Comparison of ENCODE assay signal across 1 cellular context in the genomic region with DNA sequence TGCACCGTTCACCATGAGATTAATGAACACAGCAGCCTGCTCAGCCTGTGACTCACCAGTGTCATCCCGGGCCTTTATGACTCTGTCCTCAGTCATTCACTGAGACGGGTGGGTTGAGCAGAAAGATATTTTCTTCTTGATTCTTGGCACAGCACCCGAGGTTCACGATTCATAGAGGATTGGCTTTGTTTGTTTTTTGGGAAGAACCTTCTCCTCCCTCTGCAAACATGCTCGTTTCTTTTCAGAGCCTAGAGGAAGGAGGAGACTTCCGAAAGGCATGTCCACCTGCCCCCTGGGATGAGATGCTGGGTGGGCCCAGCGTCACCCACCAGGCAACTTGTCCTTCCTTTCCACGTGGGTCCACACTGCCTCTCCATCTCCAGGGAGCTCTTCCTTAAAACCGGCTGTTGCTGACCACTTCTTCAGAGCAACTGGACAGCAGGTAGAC.
TF ChIP-seq lines count a peak whose summit lies in the region.

No MANE protein-coding gene starts in this region.

TF ChIP-seq in SK-N-SH, 30 proteins besides CTCF, POLR2A, EP300 and RAD21 (continued from another document):
- TF ChIP-seq TEAD4 (IDR thresholded peaks at IDR 0.05; ENCODE audit: borderline replicate concordance, insufficient read depth) (0 out of 2 replicates have a peak, but pooled peaks have one; percentile 46), NRF1 (IDR thresholded peaks at IDR 0.05; ENCODE audit: low read depth, low read length) (no peak), TAF1 (IDR thresholded peaks at IDR 0.05; ENCODE audit: borderline replicate concordance, low read depth, low read length) (0 out of 2 replicates have a peak, but pooled peaks have one; percentile 25), SIN3A (IDR thresholded peaks at IDR 0.05; ENCODE audit: borderline replicate concordance, low read depth, low read length) (0 out of 2 replicates have a peak, but pooled peaks have one; percentile 31), MEF2A (IDR thresholded peaks at IDR 0.05; ENCODE audit: borderline replicate concordance, low read depth) (no peak), CHD2 (IDR thresholded peaks at IDR 0.05; ENCODE audit: low read length, partially characterized antibody) (no peak), ELF1 (IDR thresholded peaks at IDR 0.05) (no peak), YY1 (IDR thresholded peaks at IDR 0.05; ENCODE audit: low read depth) (no peak), FOXM1 (IDR thresholded peaks at IDR 0.05; ENCODE audit: low read depth) (no peak), FOXJ3 (CRISPR knock-in tag; IDR thresholded peaks at IDR 0.05) (no peak), GABPA (IDR thresholded peaks at IDR 0.05; ENCODE audit: low read depth) (no peak)
- TF ChIP-seq, protein P1, sequence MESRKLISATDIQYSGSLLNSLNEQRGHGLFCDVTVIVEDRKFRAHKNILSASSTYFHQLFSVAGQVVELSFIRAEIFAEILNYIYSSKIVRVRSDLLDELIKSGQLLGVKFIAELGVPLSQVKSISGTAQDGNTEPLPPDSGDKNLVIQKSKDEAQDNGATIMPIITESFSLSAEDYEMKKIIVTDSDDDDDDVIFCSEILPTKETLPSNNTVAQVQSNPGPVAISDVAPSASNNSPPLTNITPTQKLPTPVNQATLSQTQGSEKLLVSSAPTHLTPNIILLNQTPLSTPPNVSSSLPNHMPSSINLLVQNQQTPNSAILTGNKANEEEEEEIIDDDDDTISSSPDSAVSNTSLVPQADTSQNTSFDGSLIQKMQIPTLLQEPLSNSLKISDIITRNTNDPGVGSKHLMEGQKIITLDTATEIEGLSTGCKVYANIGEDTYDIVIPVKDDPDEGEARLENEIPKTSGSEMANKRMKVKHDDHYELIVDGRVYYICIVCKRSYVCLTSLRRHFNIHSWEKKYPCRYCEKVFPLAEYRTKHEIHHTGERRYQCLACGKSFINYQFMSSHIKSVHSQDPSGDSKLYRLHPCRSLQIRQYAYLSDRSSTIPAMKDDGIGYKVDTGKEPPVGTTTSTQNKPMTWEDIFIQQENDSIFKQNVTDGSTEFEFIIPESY (IDR thresholded peaks at IDR 0.05; ENCODE audit: borderline replicate concordance, low read depth) = no peak
